In the genomic region with DNA sequence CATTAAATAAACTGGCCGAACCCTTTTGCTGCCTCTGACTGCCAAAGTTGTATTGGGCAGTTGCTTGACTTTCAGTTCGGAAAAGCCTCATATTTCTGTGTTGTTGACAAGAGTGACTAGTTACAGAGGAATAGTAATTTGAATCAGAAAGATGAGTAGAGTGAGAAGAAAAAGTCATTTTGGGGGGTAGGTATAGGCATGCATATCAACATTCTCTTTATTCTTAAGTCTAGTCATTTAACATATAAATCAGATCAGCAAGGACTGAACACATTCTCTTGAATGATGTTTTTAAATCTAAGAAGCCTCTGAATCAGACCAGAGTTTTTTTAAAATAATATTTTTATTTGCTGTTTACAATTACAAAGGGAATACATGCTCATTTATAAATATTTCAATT, we compare ENCODE assay signal across 20 cellular contexts.
"Had no signal": no experiment of that assay in that cellular context is flagged by ENCODE, and none has a peak within 500 bp of the region (broad histone marks: within the 10 kb centered on the region; RNA-seq: fewer than 3 reads in every experiment).

No MANE protein-coding gene starts in this region.

- DNase-seq: hypothalamus; islet precursor cell; left ventricle myocardium inferior; naive thymus-derived CD4-positive, alpha-beta T cell; ovary; right lobe of liver; stimulated activated CD4-positive, alpha-beta T cell treated with anti-CD3 and anti-CD28 coated beads, Interleukin-12 subunit alpha, Interleukin-12 subunit beta, amount 100 ng/mL, for 4 hours; stimulated activated CD4-positive, alpha-beta T cell treated with anti-CD3 and anti-CD28 coated beads, Interleukin-4, amount 100 ng/mL, for 24 hours; stimulated activated naive CD4-positive, alpha-beta T cell treated with Interleukin-2 at 50 U/mL for 16 hours; stimulated activated naive CD8-positive, alpha-beta T cell treated with anti-CD3 and anti-CD28 coated beads, Interleukin-15, amount 100 ng/mL, for 72 hours; substantia nigra; uterus had no signal

- H3K27ac Mint-ChIP-seq: mesothelial cell of epicardium; naive thymus-derived CD4-positive, alpha-beta T cell; natural killer cell treated with Interleukin-12 subunit alpha and Interleukin-12 subunit beta and Interleukin-15 and Interleukin-18, amount 100 ng/mL, for 72 hours; progenitor cell of endocrine pancreas; stimulated activated effector memory CD8-positive, alpha-beta T cell treated with anti-CD3 and anti-CD28 coated beads, Interleukin-12 subunit alpha, Interleukin-12 subunit beta, amount 100 ng/mL, for 72 hours; stimulated activated naive CD8-positive, alpha-beta T cell treated with anti-CD3 and anti-CD28 coated beads, Interleukin-15, amount 100 ng/mL, for 72 hours; type B pancreatic cell had no signal

- H3K4me3 Mint-ChIP-seq: mesothelial cell of epicardium; naive thymus-derived CD4-positive, alpha-beta T cell; natural killer cell treated with Interleukin-12 subunit alpha and Interleukin-12 subunit beta and Interleukin-15 and Interleukin-18, amount 100 ng/mL, for 72 hours; stimulated activated effector memory CD8-positive, alpha-beta T cell treated with anti-CD3 and anti-CD28 coated beads, Interleukin-12 subunit alpha, Interleukin-12 subunit beta, amount 100 ng/mL, for 72 hours; stimulated activated naive CD8-positive, alpha-beta T cell treated with anti-CD3 and anti-CD28 coated beads, Interleukin-15, amount 100 ng/mL, for 72 hours; type B pancreatic cell had no signal

- H3K36me3 Mint-ChIP-seq: mesothelial cell of epicardium; natural killer cell treated with Interleukin-12 subunit alpha and Interleukin-12 subunit beta and Interleukin-15 and Interleukin-18, amount 100 ng/mL, for 72 hours; stimulated activated effector memory CD8-positive, alpha-beta T cell treated with anti-CD3 and anti-CD28 coated beads, Interleukin-12 subunit alpha, Interleukin-12 subunit beta, amount 100 ng/mL, for 72 hours had no signal

- H3K27me3 Mint-ChIP-seq: naive thymus-derived CD4-positive, alpha-beta T cell; progenitor cell of endocrine pancreas; stimulated activated naive CD8-positive, alpha-beta T cell treated with anti-CD3 and anti-CD28 coated beads, Interleukin-15, amount 100 ng/mL, for 72 hours; type B pancreatic cell had no signal

- ATAC-seq: naive thymus-derived CD4-positive, alpha-beta T cell; natural killer cell treated with Interleukin-12 subunit alpha and Interleukin-12 subunit beta and Interleukin-15 and Interleukin-18, amount 100 ng/mL, for 72 hours; right lobe of liver; stimulated activated effector memory CD8-positive, alpha-beta T cell treated with anti-CD3 and anti-CD28 coated beads, Interleukin-12 subunit alpha, Interleukin-12 subunit beta, amount 100 ng/mL, for 72 hours; stimulated activated naive CD8-positive, alpha-beta T cell treated with anti-CD3 and anti-CD28 coated beads, Interleukin-15, amount 100 ng/mL, for 72 hours had no signal

- H3K27me3 ChIP-seq: ovary, right atrium auricular region, right lobe of liver, tibial nerve, uterus had no signal

- H3K9me3 ChIP-seq: left ventricle myocardium inferior, ovary, right atrium auricular region, right lobe of liver, tibial nerve, uterus had no signal

- H3K36me3 ChIP-seq: left ventricle myocardium inferior, ovary, right atrium auricular region, right lobe of liver, tibial nerve, uterus had no signal

- H3K27ac ChIP-seq: left ventricle myocardium inferior, ovary, right atrium auricular region, right lobe of liver, tibial nerve, uterus had no signal

- H3K9me3 Mint-ChIP-seq: mesothelial cell of epicardium; natural killer cell treated with Interleukin-12 subunit alpha and Interleukin-12 subunit beta and Interleukin-15 and Interleukin-18, amount 100 ng/mL, for 72 hours; stimulated activated effector memory CD8-positive, alpha-beta T cell treated with anti-CD3 and anti-CD28 coated beads, Interleukin-12 subunit alpha, Interleukin-12 subunit beta, amount 100 ng/mL, for 72 hours; stimulated activated naive CD8-positive, alpha-beta T cell treated with anti-CD3 and anti-CD28 coated beads, Interleukin-15, amount 100 ng/mL, for 72 hours had no signal

- H3K4me1 ChIP-seq: right lobe of liver, uterus had no signal

- H3K4me3 ChIP-seq: left ventricle myocardium inferior, lung, ovary, right atrium auricular region, right lobe of liver, tibial nerve, uterus had no signal
